ENCODE assay signal across 27 cellular contexts in the genomic region with DNA sequence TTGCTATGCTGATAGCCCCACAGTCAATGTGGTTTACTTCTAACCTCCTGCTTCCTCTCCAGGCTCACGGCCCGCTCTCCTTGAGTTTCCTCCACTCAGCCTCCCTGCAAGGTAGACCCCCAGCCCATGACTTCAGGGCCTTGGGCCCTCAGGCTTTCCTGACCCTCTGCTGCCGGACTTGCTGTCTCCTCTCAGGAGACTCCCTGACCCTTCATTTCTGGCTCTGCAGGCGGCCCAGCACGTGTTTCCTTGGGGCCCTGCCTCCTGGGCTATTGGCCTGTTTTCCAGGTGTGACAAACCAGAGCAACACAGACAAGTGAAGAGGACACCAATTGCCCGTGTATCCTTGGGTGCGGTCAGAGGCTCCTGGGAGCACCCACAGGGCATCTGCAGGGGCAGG. TPM values are rescaled to one million over a fixed set of nuclear protein-coding genes. Genes with fewer than 3 reads are reported as not detected.
DNase-seq lines count a peak whose midpoint lies in the region; ATAC-seq, FAIRE-seq and TF ChIP-seq lines count a peak whose summit lies in the region.
"Had no signal": no experiment of that assay in that cellular context is flagged by ENCODE, and none has a peak within 500 bp of the region (broad histone marks: within the 10 kb centered on the region; RNA-seq: fewer than 3 reads in every experiment).

No MANE protein-coding gene starts in this region.

- no peaks in the 10 kb centered on the region for H3K79me2 ChIP-seq in HepG2 (ENCODE audit: insufficient read depth, low read length)

- no peak for ATAC-seq in activated naive CD4-positive, alpha-beta T cell treated with anti-CD3 and anti-CD28 coated beads, Interleukin-2, amount 50 U/mL, for 72 hours
- ATAC-seq in WTC11, result peak; percentile 13; the same call in 1 of the 2 replicates
- ATAC-seq in HepG2, result no peak
- no peak for ATAC-seq in HG02981 (IDR thresholded peaks at IDR 0.05; ENCODE audit: unreplicated experiment)
- ATAC-seq: activated CD4-positive, alpha-beta T cell treated with anti-CD3 and anti-CD28 coated beads for 36 hours; CD8-positive, alpha-beta T cell; left ventricle myocardium superior; naive thymus-derived CD8-positive, alpha-beta T cell had no signal

- in situ Hi-C loops in HepG2 (cut with HindIII; ENCODE audit: extremely low pct_ligation_motif_present, low pct_unique_long_range_greater_than_20kb), result no loop called here

- H3K4me2 ChIP-seq in HepG2 (ENCODE audit: low read depth, low read length), result no peak overlapping the region
- H3K4me2 ChIP-seq: SK-N-SH had no signal

- H3K9me3 Mint-ChIP-seq in activated naive CD4-positive, alpha-beta T cell treated with anti-CD3 and anti-CD28 coated beads, Interleukin-2, amount 50 U/mL, for 24 hours, result no peaks in the 10 kb centered on the region
- H3K9me3 Mint-ChIP-seq in activated naive CD4-positive, alpha-beta T cell treated with anti-CD3 and anti-CD28 coated beads, Interleukin-2, amount 50 U/mL, for 72 hours, result no peaks in the 10 kb centered on the region
- H3K9me3 Mint-ChIP-seq in WTC11, result no peaks in the 10 kb centered on the region
- H3K9me3 Mint-ChIP-seq: CD8-positive, alpha-beta T cell; naive thymus-derived CD8-positive, alpha-beta T cell had no signal

- peaks cover 80% of the 10 kb centered on the region for H3K4me1 ChIP-seq in HepG2 (ENCODE audit: insufficient read depth, low read length)

- H3K9ac ChIP-seq in HepG2 (ENCODE audit: insufficient read depth, low read depth, low read length), result no peak overlapping the region
- H3K9ac ChIP-seq: SK-N-SH had no signal

- H3K36me3 Mint-ChIP-seq in activated naive CD4-positive, alpha-beta T cell treated with anti-CD3 and anti-CD28 coated beads, Interleukin-2, amount 50 U/mL, for 24 hours, result no peaks in the 10 kb centered on the region
- H3K36me3 Mint-ChIP-seq in activated naive CD4-positive, alpha-beta T cell treated with anti-CD3 and anti-CD28 coated beads, Interleukin-2, amount 50 U/mL, for 72 hours, result no peaks in the 10 kb centered on the region
- no peaks in the 10 kb centered on the region for H3K36me3 Mint-ChIP-seq in WTC11
- H3K36me3 Mint-ChIP-seq: CD8-positive, alpha-beta T cell; naive thymus-derived CD8-positive, alpha-beta T cell had no signal

- H3K36me3 ChIP-seq in HepG2 (replicated peaks in 1 of 2; ENCODE audit: control insufficient read depth in 1 of 2, insufficient read depth in 2 of 2, low read length in 2 of 2), result no peaks in the 10 kb centered on the region

- no peaks in the 10 kb centered on the region for H3K9me3 ChIP-seq in HepG2 (ENCODE audit: low read length)
- H3K9me3 ChIP-seq: SK-N-SH had no signal

- FAIRE-seq in HepG2 (lab: Jason Lieb, UNC), result no peak
- FAIRE-seq: islet of Langerhans, small intestine had no signal

- intact Hi-C loops in HepG2 (cut with micrococcal nuclease; ENCODE audit: unreplicated experiment), result no loop called here

- no peak for TF ChIP-seq POLR2A in HepG2 (IDR thresholded peaks at IDR 0.05; ENCODE audit: insufficient read depth in 1 of 2, low read depth in 2 of 2, low read length in 2 of 2)

- POLR2A ChIA-PET in WTC11 (lab: Charles Lee), result no interaction called here
- POLR2A ChIA-PET in HepG2 (lab: Yijun Ruan, JAX), result interaction anchor here (1.0 to 1.4 kb wide), 2 partner anchors 14 to 59 kb away, joined by 3 read pairs; no protein-coding TSS in a partner anchor

- no peak for TF ChIP-seq RAD21 in HepG2 (CRISPR knock-in tag; IDR thresholded peaks at IDR 0.05)

- no peak overlapping the region for H3K27ac ChIP-seq in HepG2 (ENCODE audit: extremely low read length, insufficient read depth, low read length)
- H3K27ac ChIP-seq: dorsolateral prefrontal cortex had no signal

- WGBS in HepG2 (ENCODE audit: low lambda C conversion rate), result 85% methylated on average over 7 of the region's 7 CpGs

- no peak for DNase-seq in activated naive CD4-positive, alpha-beta T cell treated with anti-CD3 and anti-CD28 coated beads, Interleukin-2, amount 50 U/mL, for 72 hours (ENCODE audit: low spot score in 2 of 2)
- no peak for DNase-seq in WTC11 (ENCODE audit: low spot score)
- no peak for DNase-seq in HepG2 (ENCODE audit: low spot score)
- no peak for DNase-seq in NCI-H146 treated with DMSO at 0.1 percent for 48 hours (lab: John Stamatoyannopoulos, UW; ENCODE audit: unreplicated experiment)
- DNase-seq in glomerular visceral epithelial cell (ENCODE audit: extremely low spot score), result no peak
- DNase-seq in activated CD4-positive, CD25-positive, alpha-beta regulatory T cell treated with anti-CD3 and anti-CD28 coated beads, Interleukin-2, amount 50 U/mL, for 72 hours, result no peak
- DNase-seq: 8988T; activated CD4-positive, alpha-beta T cell treated with anti-CD3 and anti-CD28 coated beads for 36 hours; activated CD8-positive, alpha-beta memory T cell treated with anti-CD3 and anti-CD28 coated beads for 24 hours; activated effector memory CD4-positive, alpha-beta T cell treated with Interleukin-2 at 50 U/mL for 16 hours; CD8-positive, alpha-beta T cell; dorsolateral prefrontal cortex; GOT3; IMR-90; left ventricle myocardium superior; naive thymus-derived CD8-positive, alpha-beta T cell; NCI-H1417; NCI-H2081; NCI-H446; retina; SK-N-SH; small intestine; stimulated activated CD8-positive, alpha-beta memory T cell treated with anti-CD3 and anti-CD28 coated beads, Interleukin-4, amount 100 ng/mL, for 48 hours; T-helper 2 cell had no signal

- no peaks in the 10 kb centered on the region for H3K27me3 Mint-ChIP-seq in activated naive CD4-positive, alpha-beta T cell treated with anti-CD3 and anti-CD28 coated beads, Interleukin-2, amount 50 U/mL, for 24 hours
- H3K27me3 Mint-ChIP-seq in WTC11 (ENCODE audit: low read depth), result no peaks in the 10 kb centered on the region
- H3K27me3 Mint-ChIP-seq: activated CD4-positive, alpha-beta T cell treated with anti-CD3 and anti-CD28 coated beads for 36 hours; naive thymus-derived CD8-positive, alpha-beta T cell had no signal

- no peak for TF ChIP-seq CTCF in WTC11 (IDR thresholded peaks at IDR 0.05)
- TF ChIP-seq CTCF in HepG2 (CRISPR knock-in tag; IDR thresholded peaks at IDR 0.05), result no peak

- no peak for TF ChIP-seq EP300 in HepG2 (IDR thresholded peaks at IDR 0.05; ENCODE audit: low read depth in 2 of 2, low read length in 2 of 2)
- TF ChIP-seq EP300 in HepG2 (CRISPR knock-in tag; IDR thresholded peaks at IDR 0.05; ENCODE audit: borderline replicate concordance), result no peak

- H2AFZ ChIP-seq in HepG2 (ENCODE audit: low read length), result no peak overlapping the region

- CTCF ChIA-PET in WTC11 (lab: Charles Lee) (no interaction called here), HepG2 (lab: Yijun Ruan, JAX; ENCODE audit: low intra/inter-chr PET ratio, low total read pairs) (no interaction called here)

- H3K4me3 Mint-ChIP-seq in activated naive CD4-positive, alpha-beta T cell treated with anti-CD3 and anti-CD28 coated beads, Interleukin-2, amount 50 U/mL, for 24 hours, result no peak overlapping the region
- H3K4me3 Mint-ChIP-seq in WTC11, result no peak overlapping the region
- H3K4me3 Mint-ChIP-seq: activated CD4-positive, alpha-beta T cell treated with anti-CD3 and anti-CD28 coated beads for 36 hours; CD8-positive, alpha-beta T cell had no signal

- H3K27me3 ChIP-seq in HepG2 (ENCODE audit: control insufficient read depth in 1 of 2, insufficient read depth in 2 of 2, low read length in 2 of 2), result no peaks in the 10 kb centered on the region
- H3K27me3 ChIP-seq: dorsolateral prefrontal cortex had no signal

- peaks cover 15% of the 10 kb centered on the region for H3K4me1 Mint-ChIP-seq in activated naive CD4-positive, alpha-beta T cell treated with anti-CD3 and anti-CD28 coated beads, Interleukin-2, amount 50 U/mL, for 24 hours
- H3K4me1 Mint-ChIP-seq in WTC11, result peaks cover 41% of the 10 kb centered on the region

- H4K20me1 ChIP-seq in HepG2 (ENCODE audit: insufficient read depth, low read length), result no peaks in the 10 kb centered on the region

- BruUV-seq in HepG2 (replicated peaks; lab: Mats Ljungman, UMichigan), result no TSS peak

- H3K27ac Mint-ChIP-seq in activated naive CD4-positive, alpha-beta T cell treated with anti-CD3 and anti-CD28 coated beads, Interleukin-2, amount 50 U/mL, for 24 hours, result peak overlapping the region; percentile 73
- peak overlapping the region in 1 of 2 donors; percentile 20 for H3K27ac Mint-ChIP-seq in activated naive CD4-positive, alpha-beta T cell treated with anti-CD3 and anti-CD28 coated beads, Interleukin-2, amount 50 U/mL, for 72 hours
- peak overlapping the region; percentile 86 for H3K27ac Mint-ChIP-seq in WTC11
- H3K27ac Mint-ChIP-seq: activated CD4-positive, alpha-beta T cell treated with anti-CD3 and anti-CD28 coated beads for 36 hours; CD8-positive, alpha-beta T cell had no signal

- H3K4me3 ChIP-seq in HepG2 (replicated peaks in 1 of 3; ENCODE audit: insufficient read depth in 1 of 3, low read depth in 2 of 3, low read length in 3 of 3), result no peak overlapping the region
- H3K4me3 ChIP-seq: dorsolateral prefrontal cortex had no signal

RNA-seq across cellular contexts. Expression of a gene that starts 54.6 kb away (rescaled TPM):
- 100 to 1,000 TPM; 150 to 303 TPM for total RNA-seq in activated naive CD4-positive, alpha-beta T cell treated with anti-CD3 and anti-CD28 coated beads, Interleukin-2, amount 50 U/mL, for 72 hours
- total RNA-seq in WTC11 (2021) (29.3 to 32.1 TPM (median 31.3 TPM) in 3 replicates), HepG2 (2016; rRNA removed; fragmentation: Illumina TruSeq; extraction: Trizol) (232 and 319 TPM in 2 replicates)
- total RNA-seq in HepG2 (2016; cell fraction: cytosol; rRNA removed; fragmentation: Illumina TruSeq; extraction: Trizol; ENCODE audit: low read depth), result 103 and 116 TPM in 2 replicates
- 208 and 321 TPM in 2 replicates for total RNA-seq in HepG2 (2016; cell fraction: insoluble cytoplasmic fraction; rRNA removed; fragmentation: Illumina TruSeq; extraction: Trizol)
- total RNA-seq in HepG2 (2016; cell fraction: membrane; rRNA removed; fragmentation: Illumina TruSeq; extraction: Trizol), result 196 and 209 TPM in 2 replicates
- 367 and 382 TPM in 2 replicates for total RNA-seq in HepG2 (2016; cell fraction: nucleus; rRNA removed; fragmentation: Illumina TruSeq; extraction: Trizol)
- polyA plus RNA-seq in HepG2 (2011; rRNA removed), result 173 and 197 TPM in 2 replicates
- polyA plus RNA-seq in HepG2 (2011; cell fraction: cytosol; rRNA removed), result 81.6 and 128 TPM in 2 replicates
- polyA plus RNA-seq in HepG2 (2011; cell fraction: nucleus; rRNA removed), result 363 and 589 TPM in 2 replicates
- 58.7 and 87.8 TPM in 2 replicates for polyA plus RNA-seq in HepG2 (2012)
- 21.2 and 21.7 TPM in 2 replicates for polyA plus RNA-seq in HepG2 (2016; cell fraction: cytosol; fragmentation: Illumina TruSeq; extraction: Trizol; ENCODE audit: low read depth)
- 160 and 187 TPM in 2 replicates for polyA plus RNA-seq in HepG2 (2016; cell fraction: insoluble cytoplasmic fraction; fragmentation: Illumina TruSeq; extraction: Trizol; ENCODE audit: low read depth)
- 41.5 and 42.6 TPM in 2 replicates for polyA plus RNA-seq in HepG2 (2016; cell fraction: membrane; fragmentation: Illumina TruSeq; extraction: Trizol; ENCODE audit: low read depth)
- 546 and 548 TPM in 2 replicates for polyA plus RNA-seq in HepG2 (2016; cell fraction: nucleus; fragmentation: Illumina TruSeq; extraction: Trizol; ENCODE audit: insufficient read depth, low read depth)
- polyA minus RNA-seq in HepG2 (2011; rRNA and poly(A)+ RNA removed; ENCODE audit: low replicate concordance), result 421 and 666 TPM in 2 replicates
- polyA minus RNA-seq in HepG2 (2011; cell fraction: cytosol; rRNA and poly(A)+ RNA removed), result 80.5 and 103 TPM in 2 replicates
- 421 and 559 TPM in 2 replicates for polyA minus RNA-seq in HepG2 (2011; cell fraction: nucleus; rRNA and poly(A)+ RNA removed)

RNA-seq across cellular contexts. Expression of a gene that starts 57.8 kb away (rescaled TPM):
- total RNA-seq in activated naive CD4-positive, alpha-beta T cell treated with anti-CD3 and anti-CD28 coated beads, Interleukin-2, amount 50 U/mL, for 72 hours, result 100 to 1,000 TPM; 293 to 408 TPM
- 197 to 215 TPM (median 210 TPM) in 3 replicates for total RNA-seq in WTC11 (2021)
- total RNA-seq in HepG2 (2016; rRNA removed; fragmentation: Illumina TruSeq; extraction: Trizol), result 1,109 and 1,579 TPM in 2 replicates
- total RNA-seq in HepG2 (2016; cell fraction: cytosol; rRNA removed; fragmentation: Illumina TruSeq; extraction: Trizol; ENCODE audit: low read depth), result 1,013 and 1,135 TPM in 2 replicates
- 1,109 and 1,642 TPM in 2 replicates for total RNA-seq in HepG2 (2016; cell fraction: insoluble cytoplasmic fraction; rRNA removed; fragmentation: Illumina TruSeq; extraction: Trizol)
- 682 and 685 TPM in 2 replicates for total RNA-seq in HepG2 (2016; cell fraction: membrane; rRNA removed; fragmentation: Illumina TruSeq; extraction: Trizol)
- total RNA-seq in HepG2 (2016; cell fraction: nucleus; rRNA removed; fragmentation: Illumina TruSeq; extraction: Trizol), result 388 and 421 TPM in 2 replicates
- polyA plus RNA-seq in HepG2 (2011; rRNA removed), result 399 and 525 TPM in 2 replicates
- polyA plus RNA-seq in HepG2 (2011; cell fraction: cytosol; rRNA removed), result 367 and 461 TPM in 2 replicates
- 108 and 120 TPM in 2 replicates for polyA plus RNA-seq in HepG2 (2011; cell fraction: nucleus; rRNA removed)
- polyA plus RNA-seq in HepG2 (2012), result 473 and 515 TPM in 2 replicates
- 709 and 762 TPM in 2 replicates for polyA plus RNA-seq in HepG2 (2016; cell fraction: cytosol; fragmentation: Illumina TruSeq; extraction: Trizol; ENCODE audit: low read depth)
- polyA plus RNA-seq in HepG2 (2016; cell fraction: insoluble cytoplasmic fraction; fragmentation: Illumina TruSeq; extraction: Trizol; ENCODE audit: low read depth), result 1,270 and 1,369 TPM in 2 replicates
- 468 and 473 TPM in 2 replicates for polyA plus RNA-seq in HepG2 (2016; cell fraction: membrane; fragmentation: Illumina TruSeq; extraction: Trizol; ENCODE audit: low read depth)
- polyA plus RNA-seq in HepG2 (2016; cell fraction: nucleus; fragmentation: Illumina TruSeq; extraction: Trizol; ENCODE audit: insufficient read depth, low read depth), result 530 and 538 TPM in 2 replicates
- polyA minus RNA-seq in HepG2 (2011; rRNA and poly(A)+ RNA removed; ENCODE audit: low replicate concordance), result 141 and 189 TPM in 2 replicates
- 181 and 205 TPM in 2 replicates for polyA minus RNA-seq in HepG2 (2011; cell fraction: cytosol; rRNA and poly(A)+ RNA removed)
- 139 and 166 TPM in 2 replicates for polyA minus RNA-seq in HepG2 (2011; cell fraction: nucleus; rRNA and poly(A)+ RNA removed)
